8 cellular contexts compared by ENCODE assay signal in genomic region chr1:84691139-84691783, GRCh38. TPM values are rescaled to one million over a fixed set of nuclear protein-coding genes. Genes with fewer than 3 reads are reported as not detected.
DNase-seq lines count a peak whose midpoint lies in the region; TF ChIP-seq lines count a peak whose summit lies in the region.

No MANE protein-coding gene starts in this region.

- peaks cover 60% of the 10 kb centered on the region for H3K4me1 Mint-ChIP-seq in activated naive CD4-positive, alpha-beta T cell treated with anti-CD3 and anti-CD28 coated beads, Interleukin-2, amount 10 ng/mL, durations not matched to agents 7 days and 5 days
- H3K4me1 Mint-ChIP-seq in activated CD4-positive, alpha-beta memory T cell treated with anti-CD3 and anti-CD28 coated beads, Interleukin-2, amount 10 ng/mL, durations not matched to agents 7 days and 5 days, result peaks cover 57% of the 10 kb centered on the region

- H3K27ac ChIP-seq in iPS-20b (ENCODE audit: low read length), result peak overlapping the region; percentile 90
- H3K27ac ChIP-seq in suprapubic skin, result peak overlapping the region; percentile 87

- no peaks in the 10 kb centered on the region for H3K9me3 Mint-ChIP-seq in activated naive CD4-positive, alpha-beta T cell treated with anti-CD3 and anti-CD28 coated beads, Interleukin-2, amount 10 ng/mL, durations not matched to agents 7 days and 5 days
- H3K9me3 Mint-ChIP-seq in activated CD4-positive, alpha-beta memory T cell treated with anti-CD3 and anti-CD28 coated beads, Interleukin-2, amount 10 ng/mL, durations not matched to agents 7 days and 5 days, result no peaks in the 10 kb centered on the region

- TF ChIP-seq EP300 in suprapubic skin (IDR thresholded peaks at IDR 0.05), result no peak

- no peaks in the 10 kb centered on the region for H3K27me3 Mint-ChIP-seq in activated naive CD4-positive, alpha-beta T cell treated with anti-CD3 and anti-CD28 coated beads, Interleukin-2, amount 10 ng/mL, durations not matched to agents 7 days and 5 days
- H3K27me3 Mint-ChIP-seq in activated CD4-positive, alpha-beta memory T cell treated with anti-CD3 and anti-CD28 coated beads, Interleukin-2, amount 10 ng/mL, durations not matched to agents 7 days and 5 days, result peaks cover 5% of the 10 kb centered on the region

- POLR2A ChIA-PET in activated CD4-positive, alpha-beta memory T cell treated with anti-CD3 and anti-CD28 coated beads, Interleukin-2, amount 10 ng/mL, durations not matched to agents 7 days and 5 days (lab: Charles Lee), result interaction anchor here (0.8 to 6.7 kb wide), 5 partner anchors 117 to 547 kb away, joined by 3 to 53 read pairs (median 6); partner anchors contain the start of genes CTBS, GNG5, PRKACB and SPATA1

- H3K36me3 Mint-ChIP-seq in activated naive CD4-positive, alpha-beta T cell treated with anti-CD3 and anti-CD28 coated beads, Interleukin-2, amount 10 ng/mL, durations not matched to agents 7 days and 5 days, result peaks cover 2% of the 10 kb centered on the region
- H3K36me3 Mint-ChIP-seq in activated CD4-positive, alpha-beta memory T cell treated with anti-CD3 and anti-CD28 coated beads, Interleukin-2, amount 10 ng/mL, durations not matched to agents 7 days and 5 days (ENCODE audit: low read depth), result peaks cover 3% of the 10 kb centered on the region

- H3K4me1 ChIP-seq in iPS-20b (ENCODE audit: insufficient read depth, low read length), result peaks cover 13% of the 10 kb centered on the region; the same call in 1 of the 2 replicates
- peaks cover 21% of the 10 kb centered on the region for H3K4me1 ChIP-seq in suprapubic skin

- no peak for DNase-seq in activated naive CD4-positive, alpha-beta T cell treated with anti-CD3 and anti-CD28 coated beads, Interleukin-2, amount 10 ng/mL, durations not matched to agents 7 days and 5 days
- DNase-seq in activated naive CD4-positive, alpha-beta T cell (lab: John Stamatoyannopoulos, UW), result no peak
- no peak for DNase-seq in activated CD4-positive, alpha-beta memory T cell treated with anti-CD3 and anti-CD28 coated beads, Interleukin-2, amount 10 ng/mL, durations not matched to agents 7 days and 5 days
- DNase-seq in suprapubic skin (ENCODE audit: low spot score in 2 of 2) (no peak), NCI-H774 (lab: John Stamatoyannopoulos, UW) (no peak), LoVo (ENCODE audit: low spot score) (no peak)
- no peak for DNase-seq in stimulated activated CD4-positive, alpha-beta T cell treated with anti-CD3 and anti-CD28 coated beads, Interleukin-12 subunit alpha, Interleukin-12 subunit beta, amount 100 ng/mL, for 4 hours

- H3K9me3 ChIP-seq in iPS-20b (ENCODE audit: insufficient read depth, low read depth, low read length), result no peaks in the 10 kb centered on the region
- H3K9me3 ChIP-seq in suprapubic skin, result no peaks in the 10 kb centered on the region

- H3K36me3 ChIP-seq in iPS-20b (ENCODE audit: insufficient read depth, low read depth, low read length) (no peaks in the 10 kb centered on the region), suprapubic skin (no peaks in the 10 kb centered on the region)

- TF ChIP-seq POLR2A in suprapubic skin (IDR thresholded peaks at IDR 0.05), result no peak

- H3K4me3 ChIP-seq in iPS-20b (ENCODE audit: low read length) (peak overlapping the region; percentile 77), suprapubic skin (peak overlapping the region; percentile 67)

- TF ChIP-seq CTCF in suprapubic skin (IDR thresholded peaks at IDR 0.05), result no peak

- H3K9ac ChIP-seq in iPS-20b (ENCODE audit: low read depth, low read length), result peak overlapping the region; percentile 93

- H3K27me3 ChIP-seq in iPS-20b (ENCODE audit: insufficient read depth, low read length), result no peaks in the 10 kb centered on the region
- no peaks in the 10 kb centered on the region for H3K27me3 ChIP-seq in suprapubic skin

- WGBS in suprapubic skin, result 48% methylated on average over 13 of the region's 13 CpGs

- H3K27ac Mint-ChIP-seq in activated naive CD4-positive, alpha-beta T cell treated with anti-CD3 and anti-CD28 coated beads, Interleukin-2, amount 10 ng/mL, durations not matched to agents 7 days and 5 days, result peak overlapping the region; percentile 90
- H3K27ac Mint-ChIP-seq in activated CD4-positive, alpha-beta memory T cell treated with anti-CD3 and anti-CD28 coated beads, Interleukin-2, amount 10 ng/mL, durations not matched to agents 7 days and 5 days, result peak overlapping the region; percentile 82

- CTCF ChIA-PET in activated naive CD4-positive, alpha-beta T cell treated with anti-CD3 and anti-CD28 coated beads, Interleukin-2, amount 10 ng/mL, durations not matched to agents 7 days and 5 days (lab: Charles Lee), result interaction anchor here (0.7 kb wide), 1 partner anchor 378 kb away, joined by 3 read pairs; no protein-coding TSS in a partner anchor
- CTCF ChIA-PET in activated CD4-positive, alpha-beta memory T cell treated with anti-CD3 and anti-CD28 coated beads, Interleukin-2, amount 10 ng/mL, durations not matched to agents 7 days and 5 days (lab: Charles Lee), result interaction anchor here (1.2 kb wide), 1 partner anchor 33 kb away, joined by 3 read pairs; no protein-coding TSS in a partner anchor

- peak overlapping the region; percentile 81 for H3K4me3 Mint-ChIP-seq in activated naive CD4-positive, alpha-beta T cell treated with anti-CD3 and anti-CD28 coated beads, Interleukin-2, amount 10 ng/mL, durations not matched to agents 7 days and 5 days
- H3K4me3 Mint-ChIP-seq in activated CD4-positive, alpha-beta memory T cell treated with anti-CD3 and anti-CD28 coated beads, Interleukin-2, amount 10 ng/mL, durations not matched to agents 7 days and 5 days, result peak overlapping the region; percentile 87

RNA-seq across cellular contexts. Expression of gene SSX2IP, which starts 1.0 kb away (rescaled TPM):
- 10 to 100 TPM; 16.8 to 18.8 TPM for total RNA-seq in activated CD4-positive, alpha-beta memory T cell treated with anti-CD3 and anti-CD28 coated beads, Interleukin-2, amount 10 ng/mL, durations not matched to agents 7 days and 5 days
- total RNA-seq in suprapubic skin, result 10 to 100 TPM in 1 of 4 donors, 1 to 10 TPM in 3; 6.1 to 12.8 (median 9.4) TPM
